23 cellular contexts compared by ENCODE assay signal in genomic region chr2:25797607-25798488, GRCh38.
DNase-seq lines count a peak whose midpoint lies in the region; ATAC-seq, FAIRE-seq and TF ChIP-seq lines count a peak whose summit lies in the region.
"Had no signal": no experiment of that assay in that cellular context is flagged by ENCODE, and none has a peak within 500 bp of the region (broad histone marks: within the 10 kb centered on the region; RNA-seq: fewer than 3 reads in every experiment).

No MANE protein-coding gene starts in this region.

- H3K9me3 Mint-ChIP-seq in T-helper 2 cell treated with Interferon-gamma antibody and Interleukin-4, amounts not matched to agents 5 μg/mL and 100 μg/mL, for 36 hours = no peaks in the 10 kb centered on the region
- H3K9me3 Mint-ChIP-seq in activated T-cell treated with anti-CD3 and anti-CD28 coated beads, Interleukin-2, amount 50 U/mL, for 72 hours = no peaks in the 10 kb centered on the region
- H3K9me3 Mint-ChIP-seq: endodermal cell, H9 had no signal

- H3K4me1 ChIP-seq in A549 = no peaks in the 10 kb centered on the region
- H3K4me1 ChIP-seq in keratinocyte (ENCODE audit: control insufficient read depth, extremely low read depth, insufficient read depth, low read length) = no peaks in the 10 kb centered on the region
- H3K4me1 ChIP-seq in Karpas-422 (ENCODE audit: low read length) = peaks cover 7% of the 10 kb centered on the region
- H3K4me1 ChIP-seq: right atrium auricular region had no signal

- no peak for ATAC-seq in A549
- ATAC-seq in activated T-cell treated with anti-CD3 and anti-CD28 coated beads, Interleukin-2, amount 50 U/mL, for 72 hours (replicated peaks in 1 of 2) = peak; percentile 62 to 70
- ATAC-seq: left lung, mucosa of descending colon had no signal

- 93% methylated on average over 5 of the region's 5 CpGs for WGBS in A549 (ENCODE audit: missing lambda C conversion rate)

- no peaks in the 10 kb centered on the region for H3K9me1 ChIP-seq in keratinocyte (ENCODE audit: control insufficient read depth, extremely low read depth, insufficient read depth, low read length)

- H3K36me3 Mint-ChIP-seq in T-helper 2 cell treated with Interferon-gamma antibody and Interleukin-4, amounts not matched to agents 5 μg/mL and 100 μg/mL, for 36 hours (ENCODE audit: low read depth) = peaks cover 56% of the 10 kb centered on the region
- peaks cover 6 to 24% of the 10 kb centered on the region in 2 donors for H3K36me3 Mint-ChIP-seq in activated T-cell treated with anti-CD3 and anti-CD28 coated beads, Interleukin-2, amount 50 U/mL, for 72 hours (ENCODE audit: insufficient read depth in 2 of 2)

- H3K36me3 ChIP-seq in keratinocyte (ENCODE audit: control insufficient read depth in 2 of 2, extremely low read depth in 1 of 2, insufficient read depth in 2 of 2, low read length in 2 of 2) = peaks cover 9 to 11% of the 10 kb centered on the region in 2 experiments
- H3K36me3 ChIP-seq in Karpas-422 (ENCODE audit: insufficient read depth, low read length) = peaks cover 21% of the 10 kb centered on the region

- H3K9me2 ChIP-seq in Karpas-422 (replicated peaks; ENCODE audit: insufficient read depth, low read length) = no peaks in the 10 kb centered on the region

- H3K27me3 ChIP-seq in keratinocyte (ENCODE audit: control insufficient read depth, extremely low read depth, insufficient read depth, low read length) (no peaks in the 10 kb centered on the region), Karpas-422 (ENCODE audit: low read length) (no peaks in the 10 kb centered on the region)
- H3K27me3 ChIP-seq: BE2C, left lung, right atrium auricular region had no signal

- TF ChIP-seq CTCF in A549 (IDR thresholded peaks at IDR 0.05) (no peak), keratinocyte (optimal IDR thresholded peaks at IDR 0.05 in 1 of 3, IDR thresholded peaks at IDR 0.05 in 1 of 3, conservative IDR thresholded peaks at IDR 0.05 in 1 of 3; ENCODE audit: extremely low read depth in 1 of 3, insufficient read depth in 2 of 3, low read length in 3 of 3) (no peak)

- no peaks in the 10 kb centered on the region for H3K27me3 Mint-ChIP-seq in T-helper 2 cell treated with Interferon-gamma antibody and Interleukin-4, amounts not matched to agents 5 μg/mL and 100 μg/mL, for 36 hours (ENCODE audit: low read depth)
- no peaks in the 10 kb centered on the region for H3K27me3 Mint-ChIP-seq in activated T-cell treated with anti-CD3 and anti-CD28 coated beads, Interleukin-2, amount 50 U/mL, for 72 hours (ENCODE audit: low read depth)
- H3K27me3 Mint-ChIP-seq: brain had no signal

- no peak overlapping the region for H3K4me3 ChIP-seq in A549
- H3K4me3 ChIP-seq in keratinocyte (ENCODE audit: control insufficient read depth in 2 of 3, extremely low read depth in 1 of 3, insufficient read depth in 2 of 3, low read depth in 1 of 3, low read length in 3 of 3) = no peak overlapping the region
- no peak overlapping the region for H3K4me3 ChIP-seq in Karpas-422 (ENCODE audit: low read length)
- H3K4me3 ChIP-seq: left lung, mucosa of descending colon, right atrium auricular region had no signal

- CTCF ChIA-PET in A549 (lab: Yijun Ruan, JAX) = interaction anchor here (1.0 to 1.3 kb wide), 3 partner anchors 191 to 445 kb away, joined by 3 read pairs; no protein-coding TSS in a partner anchor
- CTCF ChIA-PET in HEK293T (lab: Yijun Ruan, JAX) = no interaction called here

- no peak for TF ChIP-seq POLR2A in A549 (IDR thresholded peaks at IDR 0.05; ENCODE audit: low read length)

- H3K4me2 ChIP-seq in A549 (no peak overlapping the region), keratinocyte (ENCODE audit: control insufficient read depth, extremely low read depth, insufficient read depth, low read depth, low read length) (no peak overlapping the region), Karpas-422 (ENCODE audit: low read depth, low read length, poor library complexity, severe bottlenecking) (no peak overlapping the region)

- H4K20me1 ChIP-seq in keratinocyte (ENCODE audit: control insufficient read depth, extremely low read depth, insufficient read depth, low read length) (no peaks in the 10 kb centered on the region), Karpas-422 (ENCODE audit: insufficient read depth, low read depth, low read length) (no peaks in the 10 kb centered on the region)

- peak overlapping the region; percentile 2 for H3K4me3 Mint-ChIP-seq in T-helper 2 cell treated with Interferon-gamma antibody and Interleukin-4, amounts not matched to agents 5 μg/mL and 100 μg/mL, for 36 hours
- peak overlapping the region; percentile 49 to 68 for H3K4me3 Mint-ChIP-seq in activated T-cell treated with anti-CD3 and anti-CD28 coated beads, Interleukin-2, amount 50 U/mL, for 72 hours
- H3K4me3 Mint-ChIP-seq: brain, endodermal cell, H9 had no signal

- peaks cover 62% of the 10 kb centered on the region for H3K4me1 Mint-ChIP-seq in T-helper 2 cell treated with Interferon-gamma antibody and Interleukin-4, amounts not matched to agents 5 μg/mL and 100 μg/mL, for 36 hours (ENCODE audit: low read depth)
- peaks cover 80% of the 10 kb centered on the region for H3K4me1 Mint-ChIP-seq in activated T-cell treated with anti-CD3 and anti-CD28 coated beads, Interleukin-2, amount 50 U/mL, for 72 hours (ENCODE audit: low read depth)

- H3K27ac Mint-ChIP-seq in T-helper 2 cell treated with Interferon-gamma antibody and Interleukin-4, amounts not matched to agents 5 μg/mL and 100 μg/mL, for 36 hours = peak overlapping the region; percentile 38
- H3K27ac Mint-ChIP-seq in activated T-cell treated with anti-CD3 and anti-CD28 coated beads, Interleukin-2, amount 50 U/mL, for 72 hours = peak overlapping the region; percentile 61

- peak; percentile 63 for FAIRE-seq in A549 (lab: Jason Lieb, UNC)
- peak; percentile 60 for FAIRE-seq in keratinocyte (lab: Jason Lieb, UNC)
- FAIRE-seq: colon, RCC 7860 had no signal

- no peak for TF ChIP-seq RAD21 in A549 (conservative IDR thresholded peaks at IDR 0.05 in 1 of 2, IDR thresholded peaks at IDR 0.05 in 1 of 2)

- no peak for TF ChIP-seq EP300 in A549 (IDR thresholded peaks at IDR 0.05)

- POLR2A ChIA-PET in A549 (lab: Yijun Ruan, JAX) (interaction anchor here (1.1 kb wide), 1 partner anchor 81 kb away, joined by 3 read pairs; the partner anchor contains the start of gene ASXL2), HEK293T (lab: Yijun Ruan, JAX) (no interaction called here)

- no peak overlapping the region for H3K27ac ChIP-seq in A549
- no peak overlapping the region for H3K27ac ChIP-seq in keratinocyte (ENCODE audit: control insufficient read depth, insufficient read depth, low read length)
- no peak overlapping the region for H3K27ac ChIP-seq in Karpas-422 (ENCODE audit: low read length)
- H3K27ac ChIP-seq: left lung, right atrium auricular region had no signal

- H3K9ac ChIP-seq in keratinocyte (ENCODE audit: control insufficient read depth, extremely low read depth, insufficient read depth, low read length) (no peak overlapping the region), Karpas-422 (ENCODE audit: low read length) (no peak overlapping the region)

- H2AFZ ChIP-seq in keratinocyte (ENCODE audit: control insufficient read depth, low read length) = no peak overlapping the region
- H2AFZ ChIP-seq in Karpas-422 (ENCODE audit: low read length) = no peak overlapping the region

- no peaks in the 10 kb centered on the region for H3K79me2 ChIP-seq in keratinocyte (ENCODE audit: control insufficient read depth, insufficient read depth, low read length)
- H3K79me2 ChIP-seq in Karpas-422 (ENCODE audit: low read length) = peaks cover 48% of the 10 kb centered on the region

- dilution Hi-C loops in keratinocyte (cut with MboI; ENCODE audit: extremely low pct_ligation_motif_present, low sequenced_read_pairs) = no loop called here

- DNase-seq in T-helper 2 cell treated with Interferon-gamma antibody and Interleukin-4, amounts not matched to agents 5 μg/mL and 100 μg/mL, for 36 hours (ENCODE audit: low spot score) = peak; percentile 51
- DNase-seq in T-helper 2 cell = no peak
- DNase-seq in A549 (ENCODE audit: low read depth in 1 of 2, low spot score in 1 of 2) = no peak
- peak; percentile 14 to 36 for DNase-seq in activated T-cell treated with anti-CD3 and anti-CD28 coated beads, Interleukin-2, amount 50 U/mL, for 72 hours
- no peak for DNase-seq in keratinocyte (ENCODE audit: low read depth, low spot score)
- no peak for DNase-seq in inferior parietal cortex (ENCODE audit: extremely low spot score)
- DNase-seq in Karpas-422 = no peak
- no peak for DNase-seq in HEK293T (ENCODE audit: extremely low spot score)
- DNase-seq: 8988T, activated gamma-delta T cell, BE2C, endodermal cell, H9, left lung, mucosa of descending colon, NCI-H1092, NCI-H2081, NCI-H446 treated with DMSO at 0.1 percent for 48 hours, nucleus accumbens had no signal

- H3K9me3 ChIP-seq in A549 = no peaks in the 10 kb centered on the region
- no peaks in the 10 kb centered on the region for H3K9me3 ChIP-seq in keratinocyte (ENCODE audit: control insufficient read depth, low read depth, low read length)
- H3K9me3 ChIP-seq in Karpas-422 (ENCODE audit: low read length) = no peaks in the 10 kb centered on the region
- H3K9me3 ChIP-seq: BE2C, left lung, mucosa of descending colon, right atrium auricular region had no signal

TF ChIP-seq in A549, 52 proteins besides CTCF, POLR2A, EP300 and RAD21 (continues in another document):
- TF ChIP-seq MAX (IDR thresholded peaks at IDR 0.05) (no peak), HES2 (IDR thresholded peaks at IDR 0.05) (no peak), CBX8 (IDR thresholded peaks at IDR 0.05) (no peak), CHD4 (IDR thresholded peaks at IDR 0.05; ENCODE audit: borderline replicate concordance) (no peak), HOXA7 (CRISPR knock-in tag; IDR thresholded peaks at IDR 0.05) (no peak), CEBPB (IDR thresholded peaks at IDR 0.05) (no peak)

TF ChIP-seq in HEK293T, 16 proteins besides CTCF, POLR2A, EP300 and RAD21:
- TF ChIP-seq HDGF (IDR thresholded peaks at IDR 0.05; ENCODE audit: borderline replicate concordance) (no peak), SP1 (IDR thresholded peaks at IDR 0.05) (no peak), FOXA1 (IDR thresholded peaks at IDR 0.05) (no peak), TARDBP (IDR thresholded peaks at IDR 0.05) (no peak), ZNF384 (IDR thresholded peaks at IDR 0.05) (no peak), L3MBTL2 (conservative IDR thresholded peaks at IDR 0.05) (no peak), BHLHE40 (IDR thresholded peaks at IDR 0.05; ENCODE audit: borderline replicate concordance) (no peak), ELF4 (IDR thresholded peaks at IDR 0.05) (no peak), FOXK2 (IDR thresholded peaks at IDR 0.05) (no peak), SUZ12 (IDR thresholded peaks at IDR 0.05) (no peak), ARNT (IDR thresholded peaks at IDR 0.05) (no peak)

Comparison
In these comparisons a context has a peak if more than half of its experiments do, and no peak if none do; other contexts are left out.
1. DNase-seq: peak in T-helper 2 cell treated with Interferon-gamma antibody and Interleukin-4, amounts not matched to agents 5 μg/mL and 100 μg/mL, for 36 hours (single experiment) and activated T-cell treated with anti-CD3 and anti-CD28 coated beads, Interleukin-2, amount 50 U/mL, for 72 hours (2 of 2); none in T-helper 2 cell (0 of 5), A549 (0 of 2), keratinocyte (single experiment), inferior parietal cortex (single experiment), Karpas-422 (single experiment) and HEK293T (single experiment).
2. ATAC-seq: peak in activated T-cell treated with anti-CD3 and anti-CD28 coated beads, Interleukin-2, amount 50 U/mL, for 72 hours (2 of 2); none in A549 (0 of 2).